In the genomic region with DNA sequence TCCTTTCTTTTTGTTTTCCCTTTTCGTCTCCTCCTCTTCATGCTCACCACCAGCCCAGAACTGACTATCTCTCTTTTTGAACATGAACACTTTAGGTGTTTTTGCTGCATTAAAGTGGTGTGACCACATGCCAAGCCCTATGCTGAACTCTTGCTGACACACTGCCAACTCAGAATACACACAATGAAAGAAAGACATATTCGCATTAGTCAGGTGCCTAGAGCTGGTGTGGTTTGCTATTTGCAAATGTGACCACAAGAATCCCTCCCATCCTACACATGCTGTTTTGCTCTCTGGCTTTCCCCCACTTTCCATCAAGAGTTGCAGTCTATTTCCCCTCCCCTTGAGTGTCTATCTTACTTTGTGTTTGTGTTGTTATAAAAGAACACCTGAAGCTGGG, we compare ENCODE assay signal across 11 cellular contexts.
A peak's percentile ranks its signal among the peaks of the same experiment; 100 is the strongest.
DNase-seq lines count a peak whose midpoint lies in the region; ATAC-seq and TF ChIP-seq lines count a peak whose summit lies in the region.
"Had no signal": no experiment of that assay in that cellular context is flagged by ENCODE, and none has a peak within 500 bp of the region (broad histone marks: within the 10 kb centered on the region; RNA-seq: fewer than 3 reads in every experiment).

No MANE protein-coding gene starts in this region.

- no peaks in the 10 kb centered on the region for H3K9me3 ChIP-seq in HEK293 (ENCODE audit: control insufficient read depth, insufficient read depth, low read depth, low read length)

- no peaks in the 10 kb centered on the region for H3K36me3 ChIP-seq in HEK293 (ENCODE audit: control insufficient read depth in 2 of 2, insufficient read depth in 1 of 2, low read length in 2 of 2)
- H3K36me3 ChIP-seq: brain microvascular endothelial cell had no signal

- no peak overlapping the region for H3K4me3 ChIP-seq in HEK293 (ENCODE audit: low read depth, low read length)
- H3K4me3 ChIP-seq: lung had no signal

- DNase-seq in T-helper 2 cell (peak in 4 of 5 experiments; percentile 9 to 97 (median 28)), astrocyte of the hippocampus (ENCODE audit: low read depth, low spot score) (peak; percentile 90), HCEC 1CT (no peak), SW 1271 (lab: John Stamatoyannopoulos, UW) (no peak), GF-D8 (lab: John Stamatoyannopoulos, UW) (no peak)
- DNase-seq in stimulated activated CD8-positive, alpha-beta memory T cell treated with anti-CD3 and anti-CD28 coated beads, Interleukin-4, amount 100 ng/mL, for 24 hours (ENCODE audit: low read depth), result peak; percentile 9
- DNase-seq: brain microvascular endothelial cell, NCI-H2081 had no signal

- CTCF ChIA-PET in HEK293 (lab: Yijun Ruan, JAX), result interaction anchor here (0.6 kb wide), 1 partner anchor 14 kb away, joined by 4 read pairs; no protein-coding TSS in a partner anchor

- no peak overlapping the region for H3K27ac ChIP-seq in HEK293 (ENCODE audit: extremely low read depth, low read depth, low read length)
- H3K27ac ChIP-seq: brain microvascular endothelial cell had no signal

- H3K4me1 ChIP-seq in HEK293 (ENCODE audit: control insufficient read depth, insufficient read depth, low read length), result no peaks in the 10 kb centered on the region

- no peak for TF ChIP-seq CTCF in HEK293 (tag by site-specific recombination; IDR thresholded peaks at IDR 0.05)

- POLR2A ChIA-PET in HEK293 (lab: Yijun Ruan, JAX), result no interaction called here

- ATAC-seq in GM19397 (IDR thresholded peaks at IDR 0.05; ENCODE audit: unreplicated experiment), result no peak

TF ChIP-seq in HEK293, 187 proteins besides CTCF, POLR2A, EP300 and RAD21:
- peak; percentile 2 for TF ChIP-seq SETDB1 (IDR thresholded peaks at IDR 0.05; ENCODE audit: insufficient read length, low read length)
- TF ChIP-seq ZNF416 (tag by site-specific recombination; IDR thresholded peaks at IDR 0.05), result no peak

Comparison
In these comparisons a context has a peak if more than half of its experiments do, and no peak if none do; other contexts are left out.
1. DNase-seq: peak in T-helper 2 cell (4 of 5), astrocyte of the hippocampus (single experiment) and stimulated activated CD8-positive, alpha-beta memory T cell treated with anti-CD3 and anti-CD28 coated beads, Interleukin-4, amount 100 ng/mL, for 24 hours (single experiment); none in HCEC 1CT (single experiment), SW 1271 (0 of 2) and GF-D8 (single experiment).